1 cellular context compared by ENCODE assay signal in the genomic region with DNA sequence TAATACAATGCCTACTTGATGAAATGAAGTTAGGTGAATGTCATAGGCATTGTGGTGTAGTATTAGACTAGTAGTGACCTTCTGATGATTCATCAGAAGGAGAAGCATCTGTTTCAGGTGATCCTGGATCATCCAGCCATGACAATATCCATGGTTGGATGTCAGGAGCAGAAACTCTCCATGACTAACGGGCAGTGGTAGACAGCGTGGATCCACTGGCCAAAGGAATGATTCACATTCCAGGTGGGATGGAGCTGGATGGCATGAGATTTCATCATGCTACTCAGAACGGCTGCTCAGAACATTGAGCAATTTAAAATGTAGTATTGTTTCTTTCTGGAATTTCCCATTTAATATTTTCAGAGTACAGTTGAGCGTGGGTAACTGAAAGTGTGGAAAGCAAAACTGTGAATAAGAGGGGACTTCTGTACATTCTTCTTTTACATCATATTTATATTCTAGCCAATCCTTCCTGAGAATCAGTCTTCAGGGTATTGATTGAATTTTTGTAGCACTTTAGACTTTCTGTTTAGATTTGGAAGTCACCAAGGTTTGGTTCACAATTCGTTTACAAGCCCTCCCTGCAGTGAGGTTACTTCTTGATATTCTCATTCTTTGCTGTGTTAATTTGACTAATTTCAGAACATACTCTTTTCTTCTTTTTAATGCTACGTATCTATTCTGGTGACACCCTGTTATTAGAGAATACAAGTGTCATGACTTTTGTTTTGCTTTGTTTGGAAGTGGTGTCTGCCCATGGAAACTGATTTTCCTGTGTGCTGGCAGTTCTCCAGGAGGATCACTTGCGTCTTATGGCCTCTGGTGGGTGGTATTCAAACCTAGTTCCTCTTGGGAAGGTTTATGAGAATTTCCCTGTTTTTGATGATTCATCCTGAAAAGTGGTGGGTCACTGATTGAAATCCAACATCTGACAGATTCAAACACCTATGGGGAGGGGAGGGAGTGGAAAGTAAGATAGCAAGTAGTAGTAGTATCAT.
TF ChIP-seq lines count a peak whose summit lies in the region.

No MANE protein-coding gene starts in this region.

TF ChIP-seq in GM23338, 12 proteins besides CTCF, POLR2A, EP300 and RAD21:
- TF ChIP-seq STAT1 (IDR thresholded peaks at IDR 0.05; ENCODE audit: unreplicated experiment) (no peak), EZH2 (IDR thresholded peaks at IDR 0.05; ENCODE audit: low read depth, unreplicated experiment) (no peak), POLR2AphosphoS5 (IDR thresholded peaks at IDR 0.05; ENCODE audit: low read depth) (no peak), ZNF331 (CRISPR knock-in tag; IDR thresholded peaks at IDR 0.05; ENCODE audit: low read depth) (no peak), CREB1 (CRISPR knock-in tag; IDR thresholded peaks at IDR 0.05; ENCODE audit: low read depth) (no peak), ZNF114 (CRISPR knock-in tag; IDR thresholded peaks at IDR 0.05) (no peak), JUNB (IDR thresholded peaks at IDR 0.05; ENCODE audit: unreplicated experiment) (no peak), NANOG (IDR thresholded peaks at IDR 0.05; ENCODE audit: borderline replicate concordance) (no peak), EZH2phosphoT487 (IDR thresholded peaks at IDR 0.05; ENCODE audit: unreplicated experiment) (no peak)
- TF ChIP-seq, protein P1, sequence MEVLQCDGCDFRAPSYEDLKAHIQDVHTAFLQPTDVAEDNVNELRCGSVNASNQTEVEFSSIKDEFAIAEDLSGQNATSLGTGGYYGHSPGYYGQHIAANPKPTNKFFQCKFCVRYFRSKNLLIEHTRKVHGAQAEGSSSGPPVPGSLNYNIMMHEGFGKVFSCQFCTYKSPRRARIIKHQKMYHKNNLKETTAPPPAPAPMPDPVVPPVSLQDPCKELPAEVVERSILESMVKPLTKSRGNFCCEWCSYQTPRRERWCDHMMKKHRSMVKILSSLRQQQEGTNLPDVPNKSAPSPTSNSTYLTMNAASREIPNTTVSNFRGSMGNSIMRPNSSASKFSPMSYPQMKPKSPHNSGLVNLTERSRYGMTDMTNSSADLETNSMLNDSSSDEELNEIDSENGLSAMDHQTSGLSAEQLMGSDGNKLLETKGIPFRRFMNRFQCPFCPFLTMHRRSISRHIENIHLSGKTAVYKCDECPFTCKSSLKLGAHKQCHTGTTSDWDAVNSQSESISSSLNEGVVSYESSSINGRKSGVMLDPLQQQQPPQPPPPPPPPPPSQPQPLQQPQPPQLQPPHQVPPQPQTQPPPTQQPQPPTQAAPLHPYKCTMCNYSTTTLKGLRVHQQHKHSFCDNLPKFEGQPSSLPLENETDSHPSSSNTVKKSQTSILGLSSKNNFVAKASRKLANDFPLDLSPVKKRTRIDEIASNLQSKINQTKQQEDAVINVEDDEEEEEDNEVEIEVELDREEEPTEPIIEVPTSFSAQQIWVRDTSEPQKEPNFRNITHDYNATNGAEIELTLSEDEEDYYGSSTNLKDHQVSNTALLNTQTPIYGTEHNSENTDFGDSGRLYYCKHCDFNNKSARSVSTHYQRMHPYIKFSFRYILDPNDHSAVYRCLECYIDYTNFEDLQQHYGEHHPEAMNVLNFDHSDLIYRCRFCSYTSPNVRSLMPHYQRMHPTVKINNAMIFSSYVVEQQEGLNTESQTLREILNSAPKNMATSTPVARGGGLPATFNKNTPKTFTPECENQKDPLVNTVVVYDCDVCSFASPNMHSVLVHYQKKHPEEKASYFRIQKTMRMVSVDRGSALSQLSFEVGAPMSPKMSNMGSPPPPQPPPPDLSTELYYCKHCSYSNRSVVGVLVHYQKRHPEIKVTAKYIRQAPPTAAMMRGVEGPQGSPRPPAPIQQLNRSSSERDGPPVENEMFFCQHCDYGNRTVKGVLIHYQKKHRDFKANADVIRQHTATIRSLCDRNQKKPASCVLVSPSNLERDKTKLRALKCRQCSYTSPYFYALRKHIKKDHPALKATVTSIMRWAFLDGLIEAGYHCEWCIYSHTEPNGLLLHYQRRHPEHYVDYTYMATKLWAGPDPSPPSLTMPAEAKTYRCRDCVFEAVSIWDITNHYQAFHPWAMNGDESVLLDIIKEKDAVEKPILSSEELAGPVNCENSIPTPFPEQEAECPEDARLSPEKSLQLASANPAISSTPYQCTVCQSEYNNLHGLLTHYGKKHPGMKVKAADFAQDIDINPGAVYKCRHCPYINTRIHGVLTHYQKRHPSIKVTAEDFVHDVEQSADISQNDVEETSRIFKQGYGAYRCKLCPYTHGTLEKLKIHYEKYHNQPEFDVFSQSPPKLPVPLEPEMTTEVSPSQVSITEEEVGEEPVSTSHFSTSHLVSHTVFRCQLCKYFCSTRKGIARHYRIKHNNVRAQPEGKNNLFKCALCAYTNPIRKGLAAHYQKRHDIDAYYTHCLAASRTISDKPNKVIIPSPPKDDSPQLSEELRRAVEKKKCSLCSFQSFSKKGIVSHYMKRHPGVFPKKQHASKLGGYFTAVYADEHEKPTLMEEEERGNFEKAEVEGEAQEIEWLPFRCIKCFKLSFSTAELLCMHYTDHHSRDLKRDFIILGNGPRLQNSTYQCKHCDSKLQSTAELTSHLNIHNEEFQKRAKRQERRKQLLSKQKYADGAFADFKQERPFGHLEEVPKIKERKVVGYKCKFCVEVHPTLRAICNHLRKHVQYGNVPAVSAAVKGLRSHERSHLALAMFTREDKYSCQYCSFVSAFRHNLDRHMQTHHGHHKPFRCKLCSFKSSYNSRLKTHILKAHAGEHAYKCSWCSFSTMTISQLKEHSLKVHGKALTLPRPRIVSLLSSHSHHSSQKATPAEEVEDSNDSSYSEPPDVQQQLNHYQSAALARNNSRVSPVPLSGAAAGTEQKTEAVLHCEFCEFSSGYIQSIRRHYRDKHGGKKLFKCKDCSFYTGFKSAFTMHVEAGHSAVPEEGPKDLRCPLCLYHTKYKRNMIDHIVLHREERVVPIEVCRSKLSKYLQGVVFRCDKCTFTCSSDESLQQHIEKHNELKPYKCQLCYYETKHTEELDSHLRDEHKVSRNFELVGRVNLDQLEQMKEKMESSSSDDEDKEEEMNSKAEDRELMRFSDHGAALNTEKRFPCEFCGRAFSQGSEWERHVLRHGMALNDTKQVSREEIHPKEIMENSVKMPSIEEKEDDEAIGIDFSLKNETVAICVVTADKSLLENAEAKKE (CRISPR knock-in tag; IDR thresholded peaks at IDR 0.05), result no peak
- TF ChIP-seq, protein P2, sequence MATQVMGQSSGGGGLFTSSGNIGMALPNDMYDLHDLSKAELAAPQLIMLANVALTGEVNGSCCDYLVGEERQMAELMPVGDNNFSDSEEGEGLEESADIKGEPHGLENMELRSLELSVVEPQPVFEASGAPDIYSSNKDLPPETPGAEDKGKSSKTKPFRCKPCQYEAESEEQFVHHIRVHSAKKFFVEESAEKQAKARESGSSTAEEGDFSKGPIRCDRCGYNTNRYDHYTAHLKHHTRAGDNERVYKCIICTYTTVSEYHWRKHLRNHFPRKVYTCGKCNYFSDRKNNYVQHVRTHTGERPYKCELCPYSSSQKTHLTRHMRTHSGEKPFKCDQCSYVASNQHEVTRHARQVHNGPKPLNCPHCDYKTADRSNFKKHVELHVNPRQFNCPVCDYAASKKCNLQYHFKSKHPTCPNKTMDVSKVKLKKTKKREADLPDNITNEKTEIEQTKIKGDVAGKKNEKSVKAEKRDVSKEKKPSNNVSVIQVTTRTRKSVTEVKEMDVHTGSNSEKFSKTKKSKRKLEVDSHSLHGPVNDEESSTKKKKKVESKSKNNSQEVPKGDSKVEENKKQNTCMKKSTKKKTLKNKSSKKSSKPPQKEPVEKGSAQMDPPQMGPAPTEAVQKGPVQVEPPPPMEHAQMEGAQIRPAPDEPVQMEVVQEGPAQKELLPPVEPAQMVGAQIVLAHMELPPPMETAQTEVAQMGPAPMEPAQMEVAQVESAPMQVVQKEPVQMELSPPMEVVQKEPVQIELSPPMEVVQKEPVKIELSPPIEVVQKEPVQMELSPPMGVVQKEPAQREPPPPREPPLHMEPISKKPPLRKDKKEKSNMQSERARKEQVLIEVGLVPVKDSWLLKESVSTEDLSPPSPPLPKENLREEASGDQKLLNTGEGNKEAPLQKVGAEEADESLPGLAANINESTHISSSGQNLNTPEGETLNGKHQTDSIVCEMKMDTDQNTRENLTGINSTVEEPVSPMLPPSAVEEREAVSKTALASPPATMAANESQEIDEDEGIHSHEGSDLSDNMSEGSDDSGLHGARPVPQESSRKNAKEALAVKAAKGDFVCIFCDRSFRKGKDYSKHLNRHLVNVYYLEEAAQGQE (IDR thresholded peaks at IDR 0.05; ENCODE audit: unreplicated experiment), result no peak
- TF ChIP-seq, protein P3, sequence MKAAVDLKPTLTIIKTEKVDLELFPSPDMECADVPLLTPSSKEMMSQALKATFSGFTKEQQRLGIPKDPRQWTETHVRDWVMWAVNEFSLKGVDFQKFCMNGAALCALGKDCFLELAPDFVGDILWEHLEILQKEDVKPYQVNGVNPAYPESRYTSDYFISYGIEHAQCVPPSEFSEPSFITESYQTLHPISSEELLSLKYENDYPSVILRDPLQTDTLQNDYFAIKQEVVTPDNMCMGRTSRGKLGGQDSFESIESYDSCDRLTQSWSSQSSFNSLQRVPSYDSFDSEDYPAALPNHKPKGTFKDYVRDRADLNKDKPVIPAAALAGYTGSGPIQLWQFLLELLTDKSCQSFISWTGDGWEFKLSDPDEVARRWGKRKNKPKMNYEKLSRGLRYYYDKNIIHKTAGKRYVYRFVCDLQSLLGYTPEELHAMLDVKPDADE (IDR thresholded peaks at IDR 0.05), result no peak
